ENCODE assay signal across 10 cellular contexts in genomic region chr10:35216303-35216905, GRCh38.
DNase-seq lines count a peak whose midpoint lies in the region; ATAC-seq, FAIRE-seq and TF ChIP-seq lines count a peak whose summit lies in the region.
"Had no signal": no experiment of that assay in that cellular context is flagged by ENCODE, and none has a peak within 500 bp of the region (broad histone marks: within the 10 kb centered on the region; RNA-seq: fewer than 3 reads in every experiment).

No MANE protein-coding gene starts in this region.

- BruUV-seq in HepG2 (replicated peaks; lab: Mats Ljungman, UMichigan) = no TSS peak

- H3K9me3 Mint-ChIP-seq in activated naive CD8-positive, alpha-beta T cell treated with anti-CD3 and anti-CD28 coated beads, Interleukin-2, amount 50 U/mL, for 24 hours = no peaks in the 10 kb centered on the region
- H3K9me3 Mint-ChIP-seq: WTC11 had no signal

- intact Hi-C loops in HepG2 (cut with micrococcal nuclease; ENCODE audit: unreplicated experiment) = no loop called here
- intact Hi-C loops in lower leg skin (cut with DNase I; ENCODE audit: low total_unique reads) = loop anchor here (5.0 kb wide), 1 partner anchor 94 kb away; no protein-coding TSS in a partner anchor

- no peaks in the 10 kb centered on the region for H3K79me2 ChIP-seq in HepG2 (ENCODE audit: insufficient read depth, low read length)

- peak; percentile 69 for ATAC-seq in activated naive CD8-positive, alpha-beta T cell treated with anti-CD3 and anti-CD28 coated beads, Interleukin-2, amount 50 U/mL, for 24 hours
- peak; percentile 72 for ATAC-seq in HepG2
- ATAC-seq in GM18909 (IDR thresholded peaks at IDR 0.05; ENCODE audit: poor library complexity, unreplicated experiment) = no peak
- ATAC-seq: WTC11 had no signal

- peaks cover 4% of the 10 kb centered on the region for H3K36me3 Mint-ChIP-seq in activated naive CD8-positive, alpha-beta T cell treated with anti-CD3 and anti-CD28 coated beads, Interleukin-2, amount 50 U/mL, for 24 hours (ENCODE audit: low read depth)
- H3K36me3 Mint-ChIP-seq: WTC11 had no signal

- CTCF ChIA-PET in HepG2 (lab: Yijun Ruan, JAX; ENCODE audit: low intra/inter-chr PET ratio, low total read pairs) = no interaction called here

- no peak overlapping the region for H3K4me2 ChIP-seq in HepG2 (ENCODE audit: low read depth, low read length)

- TF ChIP-seq EP300 in HepG2 (IDR thresholded peaks at IDR 0.05; ENCODE audit: low read depth in 2 of 2, low read length in 2 of 2) (no peak), HepG2 (CRISPR knock-in tag; IDR thresholded peaks at IDR 0.05; ENCODE audit: borderline replicate concordance) (no peak)

- WGBS in HepG2 (ENCODE audit: low lambda C conversion rate) = 44% methylated on average over 3 of the region's 6 CpGs
- 60 to 62% methylated on average over 6 of the region's 6 CpGs for WGBS in lower leg skin, 2 donors

- H3K9me3 ChIP-seq in HepG2 (ENCODE audit: low read length) (no peaks in the 10 kb centered on the region), HAP-1 (no peaks in the 10 kb centered on the region)

- no peak for TF ChIP-seq RAD21 in HepG2 (CRISPR knock-in tag; IDR thresholded peaks at IDR 0.05)

- no peak overlapping the region for H3K27ac ChIP-seq in HepG2 (ENCODE audit: extremely low read length, insufficient read depth, low read length)

- peaks cover 58% of the 10 kb centered on the region for H3K4me1 Mint-ChIP-seq in activated naive CD8-positive, alpha-beta T cell treated with anti-CD3 and anti-CD28 coated beads, Interleukin-2, amount 50 U/mL, for 24 hours

- H2AFZ ChIP-seq in HepG2 (ENCODE audit: low read length) = no peak overlapping the region

- no peaks in the 10 kb centered on the region for H3K27me3 ChIP-seq in HepG2 (ENCODE audit: control insufficient read depth in 1 of 2, insufficient read depth in 2 of 2, low read length in 2 of 2)
- H3K27me3 ChIP-seq in HAP-1 (ENCODE audit: low read depth) = no peaks in the 10 kb centered on the region

- POLR2A ChIA-PET in HepG2 (lab: Yijun Ruan, JAX) = interaction anchor here (1.4 to 2.7 kb wide), 2 partner anchors 20 to 89 kb away, joined by 3 to 26 read pairs; partner anchors contain the start of gene CREM

- FAIRE-seq in HepG2 (lab: Jason Lieb, UNC) = no peak

- TF ChIP-seq CTCF in HepG2 (CRISPR knock-in tag; IDR thresholded peaks at IDR 0.05) (no peak), lower leg skin (IDR thresholded peaks at IDR 0.05) (no peak)

- no peak overlapping the region for H3K4me3 Mint-ChIP-seq in activated naive CD8-positive, alpha-beta T cell treated with anti-CD3 and anti-CD28 coated beads, Interleukin-2, amount 50 U/mL, for 24 hours
- H3K4me3 Mint-ChIP-seq: WTC11 had no signal

- H3K27me3 Mint-ChIP-seq in activated naive CD8-positive, alpha-beta T cell treated with anti-CD3 and anti-CD28 coated beads, Interleukin-2, amount 50 U/mL, for 24 hours = no peaks in the 10 kb centered on the region

- H3K4me1 ChIP-seq in HepG2 (ENCODE audit: insufficient read depth, low read length) (peaks cover 64% of the 10 kb centered on the region), HAP-1 (peaks cover 11% of the 10 kb centered on the region)

- no peak for TF ChIP-seq POLR2A in HepG2 (IDR thresholded peaks at IDR 0.05; ENCODE audit: insufficient read depth in 1 of 2, low read depth in 2 of 2, low read length in 2 of 2)
- no peak for TF ChIP-seq POLR2A in lower leg skin (IDR thresholded peaks at IDR 0.05)

- no peak overlapping the region for H3K9ac ChIP-seq in HepG2 (ENCODE audit: insufficient read depth, low read depth, low read length)

- no peaks in the 10 kb centered on the region for H4K20me1 ChIP-seq in HepG2 (ENCODE audit: insufficient read depth, low read length)

- no peak overlapping the region for H3K4me3 ChIP-seq in HepG2 (replicated peaks in 1 of 3; ENCODE audit: insufficient read depth in 1 of 3, low read depth in 2 of 3, low read length in 3 of 3)
- H3K4me3 ChIP-seq in HAP-1 = no peak overlapping the region
- no peak overlapping the region for H3K4me3 ChIP-seq in lower leg skin (ENCODE audit: low read depth, poor library complexity, severe bottlenecking)

- peak overlapping the region; percentile 50 for H3K27ac Mint-ChIP-seq in activated naive CD8-positive, alpha-beta T cell treated with anti-CD3 and anti-CD28 coated beads, Interleukin-2, amount 50 U/mL, for 24 hours
- H3K27ac Mint-ChIP-seq: WTC11 had no signal

- in situ Hi-C loops in HepG2 (cut with HindIII; ENCODE audit: extremely low pct_ligation_motif_present, low pct_unique_long_range_greater_than_20kb) = loop anchor here (5.0 kb wide), 1 partner anchor 94 kb away; no protein-coding TSS in a partner anchor
- in situ Hi-C loops in HAP-1 (cut with MboI; ENCODE audit: low sequenced_read_pairs) = loop anchor here (5.0 to 25.0 kb wide), 2 partner anchors 99 to 554 kb away; no protein-coding TSS in a partner anchor

- peak; percentile 29 for DNase-seq in stimulated activated CD4-positive, alpha-beta T cell treated with anti-CD3 and anti-CD28 coated beads, Interleukin-4, amount 100 ng/mL, for 24 hours
- no peak for DNase-seq in stimulated activated CD4-positive, alpha-beta T cell treated with anti-CD3 and anti-CD28 coated beads, Interleukin-4, amount 100 ng/mL, for 4 hours
- DNase-seq in activated naive CD8-positive, alpha-beta T cell treated with anti-CD3 and anti-CD28 coated beads, Interleukin-2, amount 50 U/mL, for 24 hours = no peak
- DNase-seq in HepG2 (ENCODE audit: low spot score) (peak; percentile 29), activated gamma-delta T cell treated with Interleukin-2 at 50 U/mL for 16 hours (no peak), HAP-1 (ENCODE audit: low spot score in 2 of 2) (no peak), lower leg skin (ENCODE audit: low spot score in 2 of 2) (no peak)
- DNase-seq: NCI-H2227 treated with DMSO at 0.1 percent for 48 hours had no signal

- H3K36me3 ChIP-seq in HepG2 (replicated peaks in 1 of 2; ENCODE audit: control insufficient read depth in 1 of 2, insufficient read depth in 2 of 2, low read length in 2 of 2) (no peaks in the 10 kb centered on the region), HAP-1 (replicated peaks) (no peaks in the 10 kb centered on the region)

TF ChIP-seq in HepG2, 621 proteins besides CTCF, POLR2A, EP300 and RAD21:
- TF ChIP-seq ZNF652 (CRISPR knock-in tag; IDR thresholded peaks at IDR 0.05; ENCODE audit: borderline replicate concordance, low read depth) (peak; percentile 75), HNRNPK (IDR thresholded peaks at IDR 0.05; ENCODE audit: low read depth, low read length, poor library complexity, severe bottlenecking) (no peak), HNF4A (CRISPR knock-in tag; IDR thresholded peaks at IDR 0.05) (peak; percentile 16; the same call in 1 of the 2 replicates), CREM (IDR thresholded peaks at IDR 0.05) (no peak), CREM (CRISPR knock-in tag; IDR thresholded peaks at IDR 0.05) (no peak), MED13 (CRISPR knock-in tag; IDR thresholded peaks at IDR 0.05) (no peak), FOSL2 (CRISPR knock-in tag; IDR thresholded peaks at IDR 0.05) (0 out of 2 replicates have a peak, but pooled peaks have one; percentile 10), REL (CRISPR knock-in tag; conservative IDR thresholded peaks at IDR 0.05) (no peak), ZNF44 (CRISPR knock-in tag; IDR thresholded peaks at IDR 0.05) (no peak), TFE3 (CRISPR knock-in tag; IDR thresholded peaks at IDR 0.05) (no peak), ZNF788 (CRISPR knock-in tag; IDR thresholded peaks at IDR 0.05; ENCODE audit: borderline replicate concordance) (no peak)
TF ChIP-seq in HepG2: peak in this region for 3.

Comparison
In these comparisons a context has a peak if more than half of its experiments do, and no peak if none do; other contexts are left out.
1. DNase-seq: peak in stimulated activated CD4-positive, alpha-beta T cell treated with anti-CD3 and anti-CD28 coated beads, Interleukin-4, amount 100 ng/mL, for 24 hours (single experiment) and HepG2 (single experiment); none in stimulated activated CD4-positive, alpha-beta T cell treated with anti-CD3 and anti-CD28 coated beads, Interleukin-4, amount 100 ng/mL, for 4 hours (0 of 2), activated naive CD8-positive, alpha-beta T cell treated with anti-CD3 and anti-CD28 coated beads, Interleukin-2, amount 50 U/mL, for 24 hours (single experiment), activated gamma-delta T cell treated with Interleukin-2 at 50 U/mL for 16 hours (single experiment), HAP-1 (0 of 2) and lower leg skin (0 of 2).